ENCODE assay signal across 8 cellular contexts in the genomic region with DNA sequence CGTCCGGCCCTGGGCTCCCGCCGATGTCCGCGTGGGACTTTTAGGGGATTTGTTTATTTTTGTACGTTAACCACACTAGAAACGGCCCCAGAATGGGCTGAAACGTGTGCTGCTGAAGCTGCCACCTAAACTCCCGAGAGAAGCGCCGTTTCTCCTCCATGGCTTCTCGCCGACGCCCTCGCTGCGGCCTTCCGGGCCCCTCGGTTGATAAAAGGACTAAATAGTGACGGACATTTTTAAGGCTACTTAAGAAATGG. TPM values are rescaled to one million over a fixed set of nuclear protein-coding genes. Genes with fewer than 3 reads are reported as not detected.
A peak's percentile ranks its signal among the peaks of the same experiment; 100 is the strongest.
DNase-seq lines count a peak whose midpoint lies in the region; ATAC-seq and TF ChIP-seq lines count a peak whose summit lies in the region.

No MANE protein-coding gene starts in this region.

- in situ Hi-C loops in KBM-7 (cut with MboI; ENCODE audit: low pct_unique_long_range_greater_than_20kb, low sequenced_read_pairs) = no loop called here

- H3K4me3 ChIP-seq in NB4 (ENCODE audit: low read depth, low read length) (peak overlapping the region; percentile 51), duodenal mucosa (ENCODE audit: low read depth in 1 of 2, low read length in 2 of 2) (peak overlapping the region; percentile 65 to 67), neuron (ENCODE audit: low read length) (peak overlapping the region; percentile 88)

- H3K36me3 ChIP-seq in duodenal mucosa (ENCODE audit: control insufficient read depth in 1 of 2, insufficient read depth in 2 of 2, low read length in 2 of 2) (no peaks in the 10 kb centered on the region), neuron (ENCODE audit: insufficient read depth, low read length) (no peaks in the 10 kb centered on the region)

- TF ChIP-seq CTCF in NB4 (IDR thresholded peaks at IDR 0.05; ENCODE audit: low read depth, low read length) = no peak

- TF ChIP-seq POLR2A in NB4 (IDR thresholded peaks at IDR 0.05; ENCODE audit: extremely low read depth, insufficient read length) = no peak

- DNase-seq in NB4 (ENCODE audit: low read depth) = no peak
- DNase-seq in A172 (ENCODE audit: low spot score) = no peak
- DNase-seq in NK-92 treated with Interleukin-12 subunit alpha and Interleukin-12 subunit beta, amount 100 ng/mL, for 24 hours (lab: John Stamatoyannopoulos, UW) = no peak
- no peak for DNase-seq in KBM-7

- ATAC-seq in GM19397 (IDR thresholded peaks at IDR 0.05; ENCODE audit: unreplicated experiment) = peak; percentile 2
- no peak for ATAC-seq in GM21737 (IDR thresholded peaks at IDR 0.05; ENCODE audit: unreplicated experiment)

- H2AFZ ChIP-seq in neuron (ENCODE audit: low read depth, low read length) = peak overlapping the region; percentile 55

- peak overlapping the region; percentile 84 for H3K27ac ChIP-seq in duodenal mucosa (ENCODE audit: low read depth, low read length)

- no peaks in the 10 kb centered on the region for H3K9me3 ChIP-seq in duodenal mucosa (ENCODE audit: control insufficient read depth in 1 of 2, low read length in 2 of 2)
- H3K9me3 ChIP-seq in neuron (ENCODE audit: low read length) = no peaks in the 10 kb centered on the region

- H3K4me1 ChIP-seq in duodenal mucosa (ENCODE audit: control insufficient read depth in 1 of 2, insufficient read depth in 2 of 2, low read length in 2 of 2) (peaks cover 34 to 61% of the 10 kb centered on the region in 2 donors), neuron (ENCODE audit: insufficient read depth, low read length) (peaks cover 27% of the 10 kb centered on the region)

- H3K27me3 ChIP-seq in duodenal mucosa (ENCODE audit: control insufficient read depth in 1 of 2, insufficient read depth in 2 of 2, low read length in 2 of 2) (no peaks in the 10 kb centered on the region), neuron (ENCODE audit: insufficient read depth, low read length) (no peaks in the 10 kb centered on the region)

- peak overlapping the region; percentile 70 to 88 for H3K9ac ChIP-seq in duodenal mucosa (ENCODE audit: low read depth in 1 of 2, low read length in 2 of 2)

RNA-seq across cellular contexts. Expression of gene PTTG1IP, which starts 0.7 kb away (rescaled TPM):
- 637 and 713 TPM in 2 replicates for total RNA-seq in A172 (2014; rRNA removed; shearing (Covaris generic))

RNA-seq across cellular contexts. Expression of gene ITGB2, which starts 46.5 kb away (rescaled TPM):
- 0.19 and 1.2 TPM in 2 replicates for total RNA-seq in A172 (2014; rRNA removed; shearing (Covaris generic))

RNA-seq across cellular contexts. Expression of gene SUMO3, which starts 56.3 kb away (rescaled TPM):
- total RNA-seq in A172 (2014; rRNA removed; shearing (Covaris generic)) = 118 and 140 TPM in 2 replicates
